32 cellular contexts compared by ENCODE assay signal in the genomic region with DNA sequence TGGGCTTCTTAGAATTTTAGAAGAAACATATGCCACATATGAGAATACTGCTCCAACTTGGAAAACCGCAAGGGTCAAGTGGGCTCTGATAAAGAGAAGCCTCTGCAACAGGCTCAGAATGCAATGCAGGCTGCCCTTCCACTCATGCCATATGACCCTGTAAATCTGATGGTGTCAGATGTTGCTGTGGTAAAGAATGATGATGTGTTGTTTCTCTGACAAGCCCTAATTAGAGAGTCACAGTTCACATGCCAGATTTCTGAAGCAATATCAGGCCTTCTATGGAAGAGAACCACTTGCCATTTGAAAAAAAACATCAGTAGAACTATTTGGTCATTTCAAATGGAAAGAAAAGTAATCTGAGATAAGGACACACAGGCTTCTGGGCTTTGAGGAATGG.
"Had no signal": no experiment of that assay in that cellular context is flagged by ENCODE, and none has a peak within 500 bp of the region (broad histone marks: within the 10 kb centered on the region; RNA-seq: fewer than 3 reads in every experiment).

No MANE protein-coding gene starts in this region.

- H3K4me3 Mint-ChIP-seq: activated B cell treated with CpG ODN at 0.5 μM for 24 hours; activated CD4-positive, alpha-beta T cell treated with anti-CD3 and anti-CD28 coated beads, Interleukin-2, amount 10 ng/mL, durations not matched to agents 24 days and 14 days; activated CD8-positive, alpha-beta memory T cell treated with anti-CD3 and anti-CD28 coated beads, Interleukin-2, amount 10 ng/mL, durations not matched to agents 7 days and 5 days; activated naive CD4-positive, alpha-beta T cell treated with anti-CD3 and anti-CD28 coated beads, Interleukin-2, amount 50 U/mL, for 24 hours; activated T-cell treated with anti-CD3 and anti-CD28 coated beads, Interleukin-2, amount 50 U/mL, for 24 hours; activated T-helper 1 cell treated with anti-CD3 and anti-CD28 coated beads, Interleukin-12 subunit alpha, Interleukin-12 subunit beta, Interleukin-2, Interleukin-4 antibody, amounts not matched to agents 30 ng/mL and 10 ng/mL and 1 ng/mL, durations not matched to agents 14 hours and 24 hours and 36 hours; T-cell had no signal

- H3K9ac ChIP-seq: KMS-11 had no signal

- H3K27me3 Mint-ChIP-seq: activated B cell treated with CpG ODN at 0.5 μM for 24 hours; activated CD4-positive, alpha-beta T cell treated with anti-CD3 and anti-CD28 coated beads, Interleukin-2, amount 10 ng/mL, durations not matched to agents 24 days and 14 days; activated CD8-positive, alpha-beta memory T cell treated with anti-CD3 and anti-CD28 coated beads, Interleukin-2, amount 10 ng/mL, durations not matched to agents 7 days and 5 days had no signal

- H3K27ac Mint-ChIP-seq: activated B cell treated with CpG ODN at 0.5 μM for 24 hours; activated CD4-positive, alpha-beta T cell treated with anti-CD3 and anti-CD28 coated beads, Interleukin-2, amount 10 ng/mL, durations not matched to agents 24 days and 14 days; activated CD8-positive, alpha-beta memory T cell treated with anti-CD3 and anti-CD28 coated beads, Interleukin-2, amount 10 ng/mL, durations not matched to agents 7 days and 5 days; activated naive CD4-positive, alpha-beta T cell treated with anti-CD3 and anti-CD28 coated beads, Interleukin-2, amount 50 U/mL, for 24 hours; activated T-cell treated with anti-CD3 and anti-CD28 coated beads, Interleukin-2, amount 50 U/mL, for 24 hours; activated T-helper 1 cell treated with anti-CD3 and anti-CD28 coated beads, Interleukin-12 subunit alpha, Interleukin-12 subunit beta, Interleukin-2, Interleukin-4 antibody, amounts not matched to agents 30 ng/mL and 10 ng/mL and 1 ng/mL, durations not matched to agents 14 hours and 24 hours and 36 hours; T-cell had no signal

- H3K4me2 ChIP-seq: KMS-11 had no signal

- H3K9me3 Mint-ChIP-seq: activated CD4-positive, alpha-beta T cell treated with anti-CD3 and anti-CD28 coated beads, Interleukin-2, amount 10 ng/mL, durations not matched to agents 24 days and 14 days; activated naive CD4-positive, alpha-beta T cell treated with anti-CD3 and anti-CD28 coated beads, Interleukin-2, amount 50 U/mL, for 24 hours; activated T-helper 1 cell treated with anti-CD3 and anti-CD28 coated beads, Interleukin-12 subunit alpha, Interleukin-12 subunit beta, Interleukin-2, Interleukin-4 antibody, amounts not matched to agents 30 ng/mL and 10 ng/mL and 1 ng/mL, durations not matched to agents 14 hours and 24 hours and 36 hours had no signal

- H3K4me1 Mint-ChIP-seq: activated B cell treated with CpG ODN at 0.5 μM for 24 hours; activated CD4-positive, alpha-beta T cell treated with anti-CD3 and anti-CD28 coated beads, Interleukin-2, amount 10 ng/mL, durations not matched to agents 24 days and 14 days; activated CD8-positive, alpha-beta memory T cell treated with anti-CD3 and anti-CD28 coated beads, Interleukin-2, amount 10 ng/mL, durations not matched to agents 7 days and 5 days; activated naive CD4-positive, alpha-beta T cell treated with anti-CD3 and anti-CD28 coated beads, Interleukin-2, amount 50 U/mL, for 24 hours; T-cell had no signal

- H3K4me3 ChIP-seq: body of pancreas, MG63, SK-N-MC had no signal

- H3K27ac ChIP-seq: body of pancreas, KMS-11, SK-N-MC had no signal

- H3K36me3 Mint-ChIP-seq: activated CD8-positive, alpha-beta memory T cell treated with anti-CD3 and anti-CD28 coated beads, Interleukin-2, amount 10 ng/mL, durations not matched to agents 7 days and 5 days; activated naive CD4-positive, alpha-beta T cell treated with anti-CD3 and anti-CD28 coated beads, Interleukin-2, amount 50 U/mL, for 24 hours; T-cell had no signal

- H3K4me1 ChIP-seq: body of pancreas had no signal

- H3K27me3 ChIP-seq: body of pancreas, MG63 had no signal

- H3K36me3 ChIP-seq: MG63 had no signal

- H3K9me3 ChIP-seq: body of pancreas, MG63 had no signal

- DNase-seq: activated B cell treated with CpG ODN at 0.5 μM for 24 hours; activated CD4-positive, alpha-beta T cell treated with anti-CD3 and anti-CD28 coated beads for 1 hour; activated CD4-positive, alpha-beta T cell treated with anti-CD3 and anti-CD28 coated beads, Interleukin-2, amount 10 ng/mL, durations not matched to agents 24 days and 14 days; activated CD4-positive, alpha-beta T cell treated with anti-CD3 and anti-CD28 coated beads, Interleukin-2, amount 50 U/mL, for 48 hours; activated CD8-positive, alpha-beta memory T cell treated with anti-CD3 and anti-CD28 coated beads, Interleukin-2, amount 10 ng/mL, durations not matched to agents 7 days and 5 days; activated effector memory CD4-positive, alpha-beta T cell treated with Interleukin-2 at 50 U/mL for 16 hours; activated naive CD4-positive, alpha-beta T cell; activated T-cell treated with anti-CD3 and anti-CD28 coated beads, Interleukin-2, amount 50 U/mL, for 24 hours; aorta; body of pancreas; MG63; MV-4-11; NCI-H1092 treated with DMSO at 0.1 percent for 48 hours; NCI-H1417 treated with DMSO at 0.1 percent for 48 hours; NCI-H1694 treated with DMSO at 0.1 percent for 48 hours; NCI-H2029 treated with DMSO at 0.1 percent for 48 hours; NCI-H446; NCI-H526; NCI-H774; NK-92 treated with Interleukin-12 subunit alpha and Interleukin-12 subunit beta, amount 100 ng/mL, for 24 hours; PC-3; SHP77 treated with DMSO at 0.1 percent for 48 hours; T-cell; T-helper 2 cell; T1000 had no signal

- FAIRE-seq: bronchial epithelial cell, RCC 7860, TTC549 had no signal
